In the genomic region with DNA sequence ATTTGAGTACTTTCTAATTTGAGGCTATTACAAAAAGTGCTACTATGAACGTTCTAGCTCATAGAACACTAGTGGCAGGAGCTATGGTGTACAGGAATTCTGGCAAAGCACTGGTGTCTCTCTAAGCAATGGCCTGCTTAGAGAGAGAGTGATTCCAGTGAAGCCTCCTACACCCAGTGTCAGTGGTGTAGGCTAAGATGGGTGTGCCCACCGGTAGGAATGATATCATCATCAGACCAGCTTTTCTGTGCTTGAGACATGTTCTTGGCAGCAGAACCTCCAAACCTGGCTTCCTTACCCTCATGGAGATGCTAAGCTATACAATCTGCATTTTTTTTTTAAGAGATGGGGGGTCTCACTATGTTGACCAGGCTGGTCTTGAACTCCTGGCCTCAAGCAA, we compare ENCODE assay signal across 9 cellular contexts.
"Had no signal": no experiment of that assay in that cellular context is flagged by ENCODE, and none has a peak within 500 bp of the region (broad histone marks: within the 10 kb centered on the region; RNA-seq: fewer than 3 reads in every experiment).

No MANE protein-coding gene starts in this region.

- H3K27ac ChIP-seq: GM23248 had no signal

- ATAC-seq: HCT116, K562 had no signal

- FAIRE-seq: HTR-8/SVneo, K562 had no signal

- H3K4me3 ChIP-seq: GM23248, HAP-1, K562 had no signal

- DNase-seq: GM23248, GOT3, H7, HFFc6, IMR-90 had no signal

- H3K9me3 ChIP-seq: HAP-1 had no signal

- H3K36me3 ChIP-seq: HAP-1 had no signal

- H3K4me1 ChIP-seq: HAP-1 had no signal
